In the genomic region with DNA sequence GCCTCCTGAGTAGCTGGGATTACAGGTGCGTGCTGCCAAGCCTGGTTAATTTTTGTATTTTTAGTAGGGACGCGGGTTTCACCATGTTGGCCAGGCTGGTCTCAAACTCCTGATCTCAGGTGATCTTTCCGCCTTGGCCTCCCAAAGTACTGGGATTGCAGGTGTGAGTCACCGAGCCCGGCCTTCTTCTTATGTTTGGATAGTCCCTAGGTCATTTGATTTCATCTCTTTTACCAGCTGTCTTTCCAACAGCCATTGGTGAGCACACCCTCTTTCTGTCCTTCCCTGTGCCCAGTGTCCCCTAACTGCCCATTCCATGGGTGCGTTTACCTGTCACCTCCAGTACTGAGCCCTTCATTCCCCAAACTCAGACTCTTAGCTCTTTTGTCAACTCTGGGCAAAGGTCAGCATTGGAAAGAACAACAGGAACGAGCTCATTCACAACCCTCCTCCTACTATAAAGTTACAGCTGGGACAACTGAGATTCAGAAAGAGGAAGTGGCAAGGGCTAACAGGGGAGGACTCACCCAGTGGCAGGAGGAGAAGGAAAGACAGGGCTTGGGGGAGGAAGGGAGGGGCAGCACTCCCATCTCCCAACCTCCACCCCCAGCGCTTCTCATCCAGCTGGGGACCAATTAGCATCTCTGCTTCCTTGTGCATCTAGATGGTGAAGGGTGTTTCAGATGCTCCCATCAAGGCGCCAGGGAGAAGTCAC, we compare ENCODE assay signal across 1 cellular context.
TF ChIP-seq lines count a peak whose summit lies in the region.

No MANE protein-coding gene starts in this region.

TF ChIP-seq in K562, 482 proteins besides CTCF, POLR2A, EP300 and RAD21 (continued from another document):
- TF ChIP-seq, protein P1, sequence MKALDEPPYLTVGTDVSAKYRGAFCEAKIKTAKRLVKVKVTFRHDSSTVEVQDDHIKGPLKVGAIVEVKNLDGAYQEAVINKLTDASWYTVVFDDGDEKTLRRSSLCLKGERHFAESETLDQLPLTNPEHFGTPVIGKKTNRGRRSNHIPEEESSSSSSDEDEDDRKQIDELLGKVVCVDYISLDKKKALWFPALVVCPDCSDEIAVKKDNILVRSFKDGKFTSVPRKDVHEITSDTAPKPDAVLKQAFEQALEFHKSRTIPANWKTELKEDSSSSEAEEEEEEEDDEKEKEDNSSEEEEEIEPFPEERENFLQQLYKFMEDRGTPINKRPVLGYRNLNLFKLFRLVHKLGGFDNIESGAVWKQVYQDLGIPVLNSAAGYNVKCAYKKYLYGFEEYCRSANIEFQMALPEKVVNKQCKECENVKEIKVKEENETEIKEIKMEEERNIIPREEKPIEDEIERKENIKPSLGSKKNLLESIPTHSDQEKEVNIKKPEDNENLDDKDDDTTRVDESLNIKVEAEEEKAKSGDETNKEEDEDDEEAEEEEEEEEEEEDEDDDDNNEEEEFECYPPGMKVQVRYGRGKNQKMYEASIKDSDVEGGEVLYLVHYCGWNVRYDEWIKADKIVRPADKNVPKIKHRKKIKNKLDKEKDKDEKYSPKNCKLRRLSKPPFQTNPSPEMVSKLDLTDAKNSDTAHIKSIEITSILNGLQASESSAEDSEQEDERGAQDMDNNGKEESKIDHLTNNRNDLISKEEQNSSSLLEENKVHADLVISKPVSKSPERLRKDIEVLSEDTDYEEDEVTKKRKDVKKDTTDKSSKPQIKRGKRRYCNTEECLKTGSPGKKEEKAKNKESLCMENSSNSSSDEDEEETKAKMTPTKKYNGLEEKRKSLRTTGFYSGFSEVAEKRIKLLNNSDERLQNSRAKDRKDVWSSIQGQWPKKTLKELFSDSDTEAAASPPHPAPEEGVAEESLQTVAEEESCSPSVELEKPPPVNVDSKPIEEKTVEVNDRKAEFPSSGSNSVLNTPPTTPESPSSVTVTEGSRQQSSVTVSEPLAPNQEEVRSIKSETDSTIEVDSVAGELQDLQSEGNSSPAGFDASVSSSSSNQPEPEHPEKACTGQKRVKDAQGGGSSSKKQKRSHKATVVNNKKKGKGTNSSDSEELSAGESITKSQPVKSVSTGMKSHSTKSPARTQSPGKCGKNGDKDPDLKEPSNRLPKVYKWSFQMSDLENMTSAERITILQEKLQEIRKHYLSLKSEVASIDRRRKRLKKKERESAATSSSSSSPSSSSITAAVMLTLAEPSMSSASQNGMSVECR (CRISPR knock-in tag; IDR thresholded peaks at IDR 0.05) = no peak
- no peak for TF ChIP-seq TEAD1 (CRISPR knock-in tag; IDR thresholded peaks at IDR 0.05)
- TF ChIP-seq ZSCAN29 (IDR thresholded peaks at IDR 0.05) = no peak
- no peak for TF ChIP-seq EP400 (IDR thresholded peaks at IDR 0.05)
TF ChIP-seq in K562: peak in this region for 11.
